ENCODE assay signal across 26 cellular contexts in the genomic region with DNA sequence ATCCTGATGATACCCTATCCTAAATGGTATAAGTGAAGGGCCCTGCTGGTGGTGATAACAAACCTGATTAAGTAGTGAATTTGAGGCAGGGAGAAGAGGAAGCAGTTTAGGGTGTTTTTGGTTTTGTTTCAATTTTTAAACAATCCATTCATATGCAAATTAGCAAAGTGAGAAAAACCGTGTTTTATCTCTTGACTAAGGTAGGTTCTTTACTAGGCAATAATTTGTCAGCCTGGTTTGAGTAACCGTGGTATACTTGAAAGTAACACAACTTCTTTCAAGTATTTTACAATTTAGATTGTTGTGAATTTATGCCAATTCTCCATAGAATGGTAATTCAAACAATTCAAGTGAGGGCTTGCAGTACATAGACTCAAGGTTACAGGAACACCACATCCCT.
"Had no signal": no experiment of that assay in that cellular context is flagged by ENCODE, and none has a peak within 500 bp of the region (broad histone marks: within the 10 kb centered on the region; RNA-seq: fewer than 3 reads in every experiment).

No MANE protein-coding gene starts in this region.

- ATAC-seq: mucosa of descending colon; naive thymus-derived CD4-positive, alpha-beta T cell; natural killer cell treated with Interleukin-12 subunit alpha and Interleukin-12 subunit beta and Interleukin-15 and Interleukin-18, amount 100 ng/mL, for 72 hours; stimulated activated naive B cell treated with anti-CD40 and anti-IgM and Interleukin-4, amounts not matched to agents 10 μg/mL and 1 μg/mL and 100 μg/mL, for 72 hours; stimulated activated naive CD8-positive, alpha-beta T cell treated with anti-CD3 and anti-CD28 coated beads, Interleukin-15, Interleukin-2, amounts not matched to agents 100 U/mL and 50 U/mL, for 24 hours had no signal

- H3K4me1 ChIP-seq: left ventricle myocardium inferior, right atrium auricular region, stomach, tibial artery, upper lobe of right lung had no signal

- H3K4me3 ChIP-seq: left ventricle myocardium inferior, lung, mucosa of descending colon, ovary, right atrium auricular region, right lobe of liver, smooth muscle cell, stomach, thoracic aorta, tibial artery, upper lobe of right lung had no signal

- H3K4me2 ChIP-seq: smooth muscle cell had no signal

- H3K27me3 Mint-ChIP-seq: progenitor cell of endocrine pancreas had no signal

- DNase-seq: hypothalamus; immature natural killer cell; kidney; left ventricle myocardium inferior; midbrain; mucosa of descending colon; naive thymus-derived CD4-positive, alpha-beta T cell; ovary; right lobe of liver; stimulated activated CD4-positive, alpha-beta T cell treated with anti-CD3 and anti-CD28 coated beads, Interleukin-1b, Interleukin-23, amount 100 ng/mL, for 48 hours; stimulated activated CD4-positive, alpha-beta T cell treated with anti-CD3 and anti-CD28 coated beads, Interleukin-2, amount 100 ng/mL, for 48 hours; stimulated activated CD4-positive, alpha-beta T cell treated with anti-CD3 and anti-CD28 coated beads, Interleukin-4, amount 100 ng/mL, for 4 hours; stimulated activated CD8-positive, alpha-beta memory T cell treated with anti-CD3 and anti-CD28 coated beads, Interleukin-4, amount 100 ng/mL, for 48 hours; stimulated activated naive B cell treated with anti-CD40 and anti-IgM and Interleukin-4, amounts not matched to agents 10 μg/mL and 1 μg/mL and 100 μg/mL, for 72 hours; stimulated activated naive CD8-positive, alpha-beta T cell treated with anti-CD3 and anti-CD28 coated beads, Interleukin-15, Interleukin-2, amounts not matched to agents 100 U/mL and 50 U/mL, for 24 hours; stomach; tibial artery; trophoblast cell; upper lobe of right lung had no signal

- H3K27ac Mint-ChIP-seq: immature natural killer cell; memory B cell; naive thymus-derived CD4-positive, alpha-beta T cell; natural killer cell treated with Interleukin-12 subunit alpha and Interleukin-12 subunit beta and Interleukin-15 and Interleukin-18, amount 100 ng/mL, for 72 hours; progenitor cell of endocrine pancreas; stimulated activated naive B cell treated with anti-CD40 and anti-IgM and Interleukin-4, amounts not matched to agents 10 μg/mL and 1 μg/mL and 100 μg/mL, for 72 hours had no signal

- H3K36me3 Mint-ChIP-seq: memory B cell; naive thymus-derived CD4-positive, alpha-beta T cell; natural killer cell treated with Interleukin-12 subunit alpha and Interleukin-12 subunit beta and Interleukin-15 and Interleukin-18, amount 100 ng/mL, for 72 hours; stimulated activated naive B cell treated with anti-CD40 and anti-IgM and Interleukin-4, amounts not matched to agents 10 μg/mL and 1 μg/mL and 100 μg/mL, for 72 hours had no signal

- H3K27me3 ChIP-seq: ovary, right atrium auricular region, right lobe of liver, stomach, tibial artery, upper lobe of right lung had no signal

- H3K9me3 Mint-ChIP-seq: immature natural killer cell; memory B cell; naive thymus-derived CD4-positive, alpha-beta T cell; natural killer cell treated with Interleukin-12 subunit alpha and Interleukin-12 subunit beta and Interleukin-15 and Interleukin-18, amount 100 ng/mL, for 72 hours; stimulated activated naive B cell treated with anti-CD40 and anti-IgM and Interleukin-4, amounts not matched to agents 10 μg/mL and 1 μg/mL and 100 μg/mL, for 72 hours had no signal

- H3K4me1 Mint-ChIP-seq: immature natural killer cell; stimulated activated naive B cell treated with anti-CD40 and anti-IgM and Interleukin-4, amounts not matched to agents 10 μg/mL and 1 μg/mL and 100 μg/mL, for 72 hours had no signal

- H3K4me3 Mint-ChIP-seq: immature natural killer cell; memory B cell; naive thymus-derived CD4-positive, alpha-beta T cell; natural killer cell treated with Interleukin-12 subunit alpha and Interleukin-12 subunit beta and Interleukin-15 and Interleukin-18, amount 100 ng/mL, for 72 hours; stimulated activated naive B cell treated with anti-CD40 and anti-IgM and Interleukin-4, amounts not matched to agents 10 μg/mL and 1 μg/mL and 100 μg/mL, for 72 hours had no signal

- H3K27ac ChIP-seq: left ventricle myocardium inferior, ovary, right atrium auricular region, stomach, thoracic aorta, tibial artery, upper lobe of right lung had no signal

- H3K36me3 ChIP-seq: left ventricle myocardium inferior, ovary, right atrium auricular region, right lobe of liver, stomach, thoracic aorta, tibial artery, upper lobe of right lung had no signal
